ENCODE assay signal across 27 cellular contexts in genomic region chr6:89339565-89339964, GRCh38. TPM values are rescaled to one million over a fixed set of nuclear protein-coding genes. Genes with fewer than 3 reads are reported as not detected.
DNase-seq lines count a peak whose midpoint lies in the region; ATAC-seq and TF ChIP-seq lines count a peak whose summit lies in the region.
"Had no signal": no experiment of that assay in that cellular context is flagged by ENCODE, and none has a peak within 500 bp of the region (broad histone marks: within the 10 kb centered on the region; RNA-seq: fewer than 3 reads in every experiment).

No MANE protein-coding gene starts in this region.

- H3K27ac Mint-ChIP-seq in activated T-cell treated with anti-CD3 and anti-CD28 coated beads, Interleukin-2, amount 50 U/mL, for 72 hours = peak overlapping the region; percentile 88
- peak overlapping the region; percentile 29 for H3K27ac Mint-ChIP-seq in dendritic cell treated with granulocyte-macrophage colony-stimulating factor and Interleukin-4, amounts not matched to agents 40 ng/mL and 50 ng/mL, for 4 days
- no peak overlapping the region for H3K27ac Mint-ChIP-seq in CD4-positive, alpha-beta memory T cell
- H3K27ac Mint-ChIP-seq: activated CD4-positive, alpha-beta T cell treated with anti-CD3 and anti-CD28 coated beads for 36 hours; B cell; CD8-positive, alpha-beta T cell; neural progenitor cell had no signal

- ATAC-seq in activated T-cell treated with anti-CD3 and anti-CD28 coated beads, Interleukin-2, amount 50 U/mL, for 72 hours (replicated peaks in 1 of 2) = no peak
- ATAC-seq: activated CD4-positive, alpha-beta T cell treated with anti-CD3 and anti-CD28 coated beads for 36 hours; CD8-positive, alpha-beta T cell; pancreas; stimulated activated naive CD8-positive, alpha-beta T cell treated with anti-CD3 and anti-CD28 coated beads, Interleukin-15, Interleukin-2, amounts not matched to agents 100 U/mL and 50 U/mL, for 24 hours had no signal

- peaks cover 40% of the 10 kb centered on the region for H3K36me3 ChIP-seq in MM.1S (replicated peaks; ENCODE audit: insufficient read depth, low read length)
- peaks cover 39% of the 10 kb centered on the region for H3K36me3 ChIP-seq in CD4-positive, alpha-beta memory T cell (ENCODE audit: insufficient read depth, low read length)

- peaks cover 14% of the 10 kb centered on the region for H4K20me1 ChIP-seq in MM.1S (ENCODE audit: insufficient read depth, low read length)

- no peaks in the 10 kb centered on the region for H3K9me3 Mint-ChIP-seq in activated T-cell treated with anti-CD3 and anti-CD28 coated beads, Interleukin-2, amount 50 U/mL, for 72 hours
- no peaks in the 10 kb centered on the region for H3K9me3 Mint-ChIP-seq in dendritic cell treated with granulocyte-macrophage colony-stimulating factor and Interleukin-4, amounts not matched to agents 40 ng/mL and 50 ng/mL, for 4 days
- H3K9me3 Mint-ChIP-seq in CD4-positive, alpha-beta memory T cell = no peaks in the 10 kb centered on the region
- H3K9me3 Mint-ChIP-seq: activated naive CD8-positive, alpha-beta T cell treated with anti-CD3 and anti-CD28 coated beads for 36 hours; CD8-positive, alpha-beta T cell; neural progenitor cell had no signal

- peaks cover 3 to 8% of the 10 kb centered on the region in 2 donors for H3K36me3 Mint-ChIP-seq in activated T-cell treated with anti-CD3 and anti-CD28 coated beads, Interleukin-2, amount 50 U/mL, for 72 hours (ENCODE audit: insufficient read depth in 2 of 2)
- H3K36me3 Mint-ChIP-seq in dendritic cell treated with granulocyte-macrophage colony-stimulating factor and Interleukin-4, amounts not matched to agents 40 ng/mL and 50 ng/mL, for 4 days (ENCODE audit: low read depth) = peaks cover 51% of the 10 kb centered on the region
- peaks cover 29 to 57% of the 10 kb centered on the region in 2 donors for H3K36me3 Mint-ChIP-seq in CD4-positive, alpha-beta memory T cell

- H3K4me1 Mint-ChIP-seq in activated T-cell treated with anti-CD3 and anti-CD28 coated beads, Interleukin-2, amount 50 U/mL, for 72 hours (ENCODE audit: low read depth) = peaks cover 2% of the 10 kb centered on the region
- peaks cover 11% of the 10 kb centered on the region for H3K4me1 Mint-ChIP-seq in dendritic cell treated with granulocyte-macrophage colony-stimulating factor and Interleukin-4, amounts not matched to agents 40 ng/mL and 50 ng/mL, for 4 days (ENCODE audit: low read depth)
- H3K4me1 Mint-ChIP-seq in CD4-positive, alpha-beta memory T cell = peaks cover 4 to 7% (median 6%) of the 10 kb centered on the region in 4 donors

- CTCF ChIA-PET in CD4-positive, alpha-beta memory T cell (lab: Charles Lee; ENCODE audit: partially characterized antibody) = interaction anchor here (1.1 to 4.4 kb wide), 2 partner anchors 12 to 41 kb away, joined by 3 to 17 read pairs; partner anchors contain the start of gene UBE2J1

- no peak for DNase-seq in activated T-cell treated with anti-CD3 and anti-CD28 coated beads, Interleukin-2, amount 50 U/mL, for 72 hours
- no peak for DNase-seq in activated T-cell treated with anti-CD3 and anti-CD28 coated beads for 4 hours
- no peak for DNase-seq in MM.1S
- DNase-seq in AG08395 (ENCODE audit: low spot score) = no peak
- DNase-seq in germinal center (ENCODE audit: low spot score) = no peak
- no peak for DNase-seq in CD4-positive, alpha-beta memory T cell
- DNase-seq: activated CD4-positive, alpha-beta T cell treated with anti-CD3 and anti-CD28 coated beads for 36 hours; activated CD8-positive, alpha-beta memory T cell treated with anti-CD3 and anti-CD28 coated beads for 24 hours; activated gamma-delta T cell; activated naive CD8-positive, alpha-beta T cell treated with anti-CD3 and anti-CD28 coated beads for 36 hours; aorta; CD8-positive, alpha-beta T cell; effector CD8-positive, alpha-beta T cell; mammary epithelial cell; NCI-H1092 treated with DMSO at 0.1 percent for 48 hours; NCI-H187; pancreas; retina; stimulated activated naive CD8-positive, alpha-beta T cell treated with anti-CD3 and anti-CD28 coated beads, Interleukin-15, Interleukin-2, amounts not matched to agents 100 U/mL and 50 U/mL, for 24 hours; testis had no signal

- peaks cover 45% of the 10 kb centered on the region for H3F3A ChIP-seq in MM.1S (ENCODE audit: insufficient read depth, low read length)

- H3K9me2 ChIP-seq in MM.1S (replicated peaks; ENCODE audit: insufficient read depth, low read length) = no peaks in the 10 kb centered on the region

- no peak for TF ChIP-seq CTCF in MM.1S (IDR thresholded peaks at IDR 0.05; ENCODE audit: low read length)

- intact Hi-C loops in dendritic cell treated with granulocyte-macrophage colony-stimulating factor and Interleukin-4, amounts not matched to agents 40 ng/mL and 50 ng/mL, for 4 days (cut with micrococcal nuclease) = no loop called here
- intact Hi-C loops in CD4-positive, alpha-beta memory T cell (cut with micrococcal nuclease) = no loop called here

- no peak overlapping the region for H3K4me2 ChIP-seq in MM.1S (ENCODE audit: low read depth, low read length)
- H3K4me2 ChIP-seq: neural progenitor cell had no signal

- no peaks in the 10 kb centered on the region for H3K27me3 ChIP-seq in MM.1S (replicated peaks; ENCODE audit: insufficient read depth, low read length)
- H3K27me3 ChIP-seq in CD4-positive, alpha-beta memory T cell (ENCODE audit: insufficient read depth, low read length) = no peaks in the 10 kb centered on the region
- H3K27me3 ChIP-seq: neural progenitor cell, pancreas, testis had no signal

- POLR2A ChIA-PET in CD4-positive, alpha-beta memory T cell (lab: Charles Lee; ENCODE audit: partially characterized antibody) = interaction anchor here (0.6 kb wide), 1 partner anchor 78 kb away, joined by 3 read pairs; no protein-coding TSS in a partner anchor

- peak overlapping the region; percentile 32; the same call in 1 of the 2 replicates for H3K27ac ChIP-seq in MM.1S (ENCODE audit: low read length)
- no peak overlapping the region for H3K27ac ChIP-seq in CD4-positive, alpha-beta memory T cell (ENCODE audit: low read depth, low read length)
- H3K27ac ChIP-seq: epithelial cell of prostate, neural progenitor cell, pancreas, SK-N-MC, skin epidermis, testis had no signal

- H3K4me3 ChIP-seq in MM.1S (ENCODE audit: low read length) = no peak overlapping the region
- H3K4me3 ChIP-seq in CD4-positive, alpha-beta memory T cell (ENCODE audit: low read length in 2 of 2) = no peak overlapping the region
- H3K4me3 ChIP-seq: neural progenitor cell, pancreas, SK-N-MC, skin epidermis, testis had no signal

- H3K9ac ChIP-seq in MM.1S (ENCODE audit: low read length) = no peak overlapping the region
- H3K9ac ChIP-seq: neural progenitor cell had no signal

- H3K79me2 ChIP-seq in MM.1S (ENCODE audit: low read length) = peaks cover 93% of the 10 kb centered on the region

- peaks cover 33% of the 10 kb centered on the region for H3K4me1 ChIP-seq in MM.1S (ENCODE audit: low read length)
- H3K4me1 ChIP-seq in CD4-positive, alpha-beta memory T cell (ENCODE audit: insufficient read depth, low read length) = no peaks in the 10 kb centered on the region
- H3K4me1 ChIP-seq: neural progenitor cell, pancreas, testis had no signal

- no peaks in the 10 kb centered on the region for H3K27me3 Mint-ChIP-seq in activated T-cell treated with anti-CD3 and anti-CD28 coated beads, Interleukin-2, amount 50 U/mL, for 72 hours (ENCODE audit: low read depth)
- no peaks in the 10 kb centered on the region for H3K27me3 Mint-ChIP-seq in dendritic cell treated with granulocyte-macrophage colony-stimulating factor and Interleukin-4, amounts not matched to agents 40 ng/mL and 50 ng/mL, for 4 days
- H3K27me3 Mint-ChIP-seq in CD4-positive, alpha-beta memory T cell = no peaks in the 10 kb centered on the region
- H3K27me3 Mint-ChIP-seq: activated CD4-positive, alpha-beta T cell treated with anti-CD3 and anti-CD28 coated beads for 36 hours; activated naive CD8-positive, alpha-beta T cell treated with anti-CD3 and anti-CD28 coated beads for 36 hours; B cell had no signal

- H3K4me3 Mint-ChIP-seq in activated T-cell treated with anti-CD3 and anti-CD28 coated beads, Interleukin-2, amount 50 U/mL, for 72 hours = no peak overlapping the region
- H3K4me3 Mint-ChIP-seq in dendritic cell treated with granulocyte-macrophage colony-stimulating factor and Interleukin-4, amounts not matched to agents 40 ng/mL and 50 ng/mL, for 4 days = no peak overlapping the region
- no peak overlapping the region for H3K4me3 Mint-ChIP-seq in CD4-positive, alpha-beta memory T cell
- H3K4me3 Mint-ChIP-seq: activated CD4-positive, alpha-beta T cell treated with anti-CD3 and anti-CD28 coated beads for 36 hours; activated naive CD8-positive, alpha-beta T cell treated with anti-CD3 and anti-CD28 coated beads for 36 hours; B cell; CD8-positive, alpha-beta T cell; neural progenitor cell had no signal

- H3K9me3 ChIP-seq in MM.1S (replicated peaks; ENCODE audit: insufficient read depth, low read length) = no peaks in the 10 kb centered on the region
- H3K9me3 ChIP-seq in CD4-positive, alpha-beta memory T cell (ENCODE audit: control insufficient read depth in 1 of 2, low read length in 2 of 2) = no peaks in the 10 kb centered on the region
- H3K9me3 ChIP-seq: pancreas, testis had no signal

- H2AFZ ChIP-seq in MM.1S (ENCODE audit: low read length) = no peak overlapping the region
- H2AFZ ChIP-seq: neural progenitor cell had no signal

RNA-seq across cellular contexts. Expression of gene UBE2J1, which starts 13.0 kb away (rescaled TPM):
- total RNA-seq in activated T-cell treated with anti-CD3 and anti-CD28 coated beads, Interleukin-2, amount 50 U/mL, for 72 hours = 10 to 100 TPM; 20.6 to 21.4 TPM
- total RNA-seq in CD4-positive, alpha-beta memory T cell = 10 to 100 TPM; 21.9 to 22.6 TPM
- polyA plus RNA-seq in CD4-positive, alpha-beta memory T cell = 10 to 100 TPM; 34.1 to 53.8 TPM

RNA-seq across cellular contexts. Expression of gene GABRR2, which starts 24.5 kb away (rescaled TPM):
- total RNA-seq in activated T-cell treated with anti-CD3 and anti-CD28 coated beads, Interleukin-2, amount 50 U/mL, for 72 hours = under 1 TPM; 0.46 to 0.74 TPM
- 1 to 10 TPM; 1.2 to 1.7 TPM for total RNA-seq in CD4-positive, alpha-beta memory T cell
- polyA plus RNA-seq in CD4-positive, alpha-beta memory T cell = under 1 TPM in 1 of 2 donors, not detected in 1; 0.10 TPM
- total RNA-seq: mammary epithelial cell, NCI-H460 had no signal
- polyA plus RNA-seq: mammary epithelial cell had no signal

Comparison
In these comparisons a context has a peak if more than half of its experiments do, and no peak if none do; other contexts are left out.
1. H3K27ac Mint-ChIP-seq: peak in activated T-cell treated with anti-CD3 and anti-CD28 coated beads, Interleukin-2, amount 50 U/mL, for 72 hours (single experiment) and dendritic cell treated with granulocyte-macrophage colony-stimulating factor and Interleukin-4, amounts not matched to agents 40 ng/mL and 50 ng/mL, for 4 days (single experiment); none in CD4-positive, alpha-beta memory T cell (0 of 7).